In the genomic region with DNA sequence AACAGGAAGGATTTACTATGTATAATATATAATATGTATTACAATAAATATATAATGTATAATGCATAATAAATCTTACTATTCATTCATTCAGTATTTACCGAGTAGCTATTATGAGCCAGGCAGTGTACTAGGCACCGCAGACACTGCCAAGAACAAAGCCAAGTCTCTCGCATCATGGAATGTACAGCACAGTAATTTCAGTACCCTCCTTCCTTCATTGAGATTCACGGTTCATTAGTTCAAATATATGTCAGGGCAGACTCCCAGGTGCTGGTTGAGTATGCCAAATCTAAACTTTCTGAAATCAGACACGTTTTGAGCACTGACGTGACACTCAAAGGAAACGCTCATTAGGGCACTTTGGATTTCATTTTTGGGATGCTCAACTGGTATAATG, we compare ENCODE assay signal across 17 cellular contexts.
DNase-seq lines count a peak whose midpoint lies in the region; ATAC-seq and TF ChIP-seq lines count a peak whose summit lies in the region.
"Had no signal": no experiment of that assay in that cellular context is flagged by ENCODE, and none has a peak within 500 bp of the region (broad histone marks: within the 10 kb centered on the region; RNA-seq: fewer than 3 reads in every experiment).

No MANE protein-coding gene starts in this region.

- DNase-seq in GM12864 (ENCODE audit: low read depth) (peak; percentile 49), NAMALWA (ENCODE audit: low spot score) (peak; percentile 53), left kidney (ENCODE audit: low read depth, low spot score) (peak; percentile 81), NCI-H774 (lab: John Stamatoyannopoulos, UW) (no peak), HuH-7.5 (ENCODE audit: low spot score) (no peak)
- DNase-seq in activated T-cell treated with anti-CD3 and anti-CD28 coated beads, Interleukin-2, amount 50 U/mL, for 1 hour, result no peak
- DNase-seq: activated gamma-delta T cell; brain microvascular endothelial cell; C1 segment of cervical spinal cord; foreskin keratinocyte; KG1; NCI-H1694; NCI-H524 treated with DMSO at 0.1 percent for 48 hours; stimulated activated CD4-positive, alpha-beta T cell treated with anti-CD3 and anti-CD28 coated beads, Interleukin-4, amount 100 ng/mL, for 4 hours; stimulated activated naive CD4-positive, alpha-beta T cell treated with Interleukin-2 at 50 U/mL for 16 hours had no signal

- TF ChIP-seq CTCF in GM12864 (IDR thresholded peaks at IDR 0.05; ENCODE audit: low read depth, low read length, missing control alignments), result no peak

- peak; percentile 35 for ATAC-seq in GM21619 (IDR thresholded peaks at IDR 0.05; ENCODE audit: unreplicated experiment)
- no peak for ATAC-seq in HG03139 (IDR thresholded peaks at IDR 0.05; ENCODE audit: unreplicated experiment)

- peak overlapping the region; percentile 30; the same call in 1 of the 2 replicates for H3K4me3 ChIP-seq in GM12864 (ENCODE audit: low read depth, low read length)

Comparison
In these comparisons a context has a peak if more than half of its experiments do, and no peak if none do; other contexts are left out.
1. DNase-seq: peak in GM12864 (single experiment), NAMALWA (single experiment) and left kidney (single experiment); none in NCI-H774 (single experiment), activated T-cell treated with anti-CD3 and anti-CD28 coated beads, Interleukin-2, amount 50 U/mL, for 1 hour (single experiment) and HuH-7.5 (single experiment).